ENCODE assay signal across 18 cellular contexts in genomic region chr10:102342958-102343357, GRCh38. TPM values are rescaled to one million over a fixed set of nuclear protein-coding genes. Genes with fewer than 3 reads are reported as not detected.
DNase-seq lines count a peak whose midpoint lies in the region; ATAC-seq, FAIRE-seq and TF ChIP-seq lines count a peak whose summit lies in the region.
"Had no signal": no experiment of that assay in that cellular context is flagged by ENCODE, and none has a peak within 500 bp of the region (broad histone marks: within the 10 kb centered on the region; RNA-seq: fewer than 3 reads in every experiment).

No MANE protein-coding gene starts in this region.

- H4K20me1 ChIP-seq in IMR-90 (ENCODE audit: insufficient read depth, low read length) (peaks cover 18% of the 10 kb centered on the region), keratinocyte (ENCODE audit: control insufficient read depth, extremely low read depth, insufficient read depth, low read length) (no peaks in the 10 kb centered on the region)

- peaks cover 6% of the 10 kb centered on the region for H3K79me2 ChIP-seq in keratinocyte (ENCODE audit: control insufficient read depth, insufficient read depth, low read length)

- H3K36me3 ChIP-seq in IMR-90 (ENCODE audit: control insufficient read depth, insufficient read depth, low read length), result peaks cover 10% of the 10 kb centered on the region
- H3K36me3 ChIP-seq in keratinocyte (ENCODE audit: control insufficient read depth in 2 of 2, extremely low read depth in 1 of 2, insufficient read depth in 2 of 2, low read length in 2 of 2), result peaks cover 8 to 10% of the 10 kb centered on the region in 2 experiments
- no peaks in the 10 kb centered on the region for H3K36me3 ChIP-seq in colonic mucosa

- H3K4me1 Mint-ChIP-seq in brain, result peaks cover 32% of the 10 kb centered on the region
- H3K4me1 Mint-ChIP-seq: memory B cell had no signal

- no peaks in the 10 kb centered on the region for H3K27me3 ChIP-seq in IMR-90 (ENCODE audit: control insufficient read depth, insufficient read depth, low read length)
- no peaks in the 10 kb centered on the region for H3K27me3 ChIP-seq in keratinocyte (ENCODE audit: control insufficient read depth, extremely low read depth, insufficient read depth, low read length)
- no peaks in the 10 kb centered on the region for H3K27me3 ChIP-seq in colonic mucosa
- H3K27me3 ChIP-seq: heart left ventricle had no signal

- H4K8ac ChIP-seq in IMR-90 (ENCODE audit: low read depth in 2 of 2, low read length in 2 of 2), result no peak overlapping the region; a peak in 1 of 4 replicates

- H2AK5ac ChIP-seq in IMR-90 (ENCODE audit: low read depth, low read length), result peak overlapping the region; percentile 71

- POLR2A ChIA-PET in IMR-90 (lab: Charles Lee; ENCODE audit: unreplicated experiment), result no interaction called here

- TF ChIP-seq CTCF in AG09309 (IDR thresholded peaks at IDR 0.05; ENCODE audit: control insufficient read depth, insufficient read depth, low read depth, low read length, missing control alignments) (no peak), IMR-90 (conservative IDR thresholded peaks at IDR 0.05; ENCODE audit: low read depth, low read length) (no peak), brain (conservative IDR thresholded peaks at IDR 0.05) (no peak), keratinocyte (optimal IDR thresholded peaks at IDR 0.05 in 1 of 3, IDR thresholded peaks at IDR 0.05 in 1 of 3, conservative IDR thresholded peaks at IDR 0.05 in 1 of 3; ENCODE audit: extremely low read depth in 1 of 3, insufficient read depth in 2 of 3, low read length in 3 of 3) (no peak), lower leg skin (IDR thresholded peaks at IDR 0.05) (no peak), colonic mucosa (IDR thresholded peaks at IDR 0.05) (no peak)

- H3K9me3 ChIP-seq in IMR-90 (ENCODE audit: control insufficient read depth, insufficient read depth, low read length), result no peaks in the 10 kb centered on the region
- H3K9me3 ChIP-seq in keratinocyte (ENCODE audit: control insufficient read depth, low read depth, low read length), result no peaks in the 10 kb centered on the region
- H3K9me3 ChIP-seq in colonic mucosa, result no peaks in the 10 kb centered on the region
- H3K9me3 ChIP-seq: heart left ventricle had no signal

- WGBS in IMR-90 (ENCODE audit: extremely low coverage in 2 of 2, insufficient read length in 1 of 2), 2 experiments, result 10% methylated on average over 2 of the region's 3 CpGs; no CpG with 5 or more reads in 1 of the 2 experiments
- 88 to 89% methylated on average over 3 of the region's 3 CpGs for WGBS in lower leg skin, 2 donors

- H3K14ac ChIP-seq in IMR-90 (replicated peaks; ENCODE audit: low read depth, low read length), result peak overlapping the region; percentile 77

- peak overlapping the region; percentile 6; the same call in 1 of the 3 replicates for H2BK15ac ChIP-seq in IMR-90 (ENCODE audit: low read depth, low read length)

- H3K4me2 ChIP-seq in IMR-90 (ENCODE audit: low read depth, low read length) (peak overlapping the region; percentile 43; the same call in 1 of the 2 replicates), keratinocyte (ENCODE audit: control insufficient read depth, extremely low read depth, insufficient read depth, low read depth, low read length) (peak overlapping the region; percentile 80)

- H4K91ac ChIP-seq in IMR-90 (ENCODE audit: insufficient read depth, low read depth, low read length), result no peak overlapping the region

- H3K4me1 ChIP-seq in IMR-90 (ENCODE audit: control insufficient read depth, insufficient read depth, low read length) (peaks cover 14% of the 10 kb centered on the region), keratinocyte (ENCODE audit: control insufficient read depth, extremely low read depth, insufficient read depth, low read length) (peaks cover 43% of the 10 kb centered on the region), colonic mucosa (no peaks in the 10 kb centered on the region)

- ATAC-seq in IMR-90 (ENCODE audit: low read depth) (peak; percentile 82), GM19395 (IDR thresholded peaks at IDR 0.05; ENCODE audit: unreplicated experiment) (no peak)
- ATAC-seq: stimulated activated naive CD8-positive, alpha-beta T cell treated with anti-CD3 and anti-CD28 coated beads, Interleukin-15, amount 100 ng/mL, for 72 hours had no signal

- H3K27me3 Mint-ChIP-seq in brain, result no peaks in the 10 kb centered on the region
- H3K27me3 Mint-ChIP-seq: memory B cell; progenitor cell of endocrine pancreas; stimulated activated naive CD8-positive, alpha-beta T cell treated with anti-CD3 and anti-CD28 coated beads, Interleukin-15, amount 100 ng/mL, for 72 hours had no signal

- H2AFZ ChIP-seq in IMR-90 (replicated peaks; ENCODE audit: low read length, poor library complexity) (no peak overlapping the region), keratinocyte (ENCODE audit: control insufficient read depth, low read length) (no peak overlapping the region)

- H3K9me1 ChIP-seq in IMR-90 (ENCODE audit: insufficient read depth, low read length) (peaks cover 8% of the 10 kb centered on the region; the same call in 1 of the 2 replicates), keratinocyte (ENCODE audit: control insufficient read depth, extremely low read depth, insufficient read depth, low read length) (peaks cover 4% of the 10 kb centered on the region)

- no peak overlapping the region for H3K9ac ChIP-seq in IMR-90 (ENCODE audit: low read depth, low read length)
- H3K9ac ChIP-seq in keratinocyte (ENCODE audit: control insufficient read depth, extremely low read depth, insufficient read depth, low read length), result peak overlapping the region; percentile 68
- H3K9ac ChIP-seq in colonic mucosa (ENCODE audit: low read depth in 2 of 2, low read length in 2 of 2), result no peak overlapping the region

- TF ChIP-seq POLR2A in IMR-90 (IDR thresholded peaks at IDR 0.05; ENCODE audit: low read depth, low read length) (no peak), lower leg skin (IDR thresholded peaks at IDR 0.05) (no peak)

- TF ChIP-seq RAD21 in IMR-90 (IDR thresholded peaks at IDR 0.05; ENCODE audit: low read length), result no peak

- no peak overlapping the region for H3K4ac ChIP-seq in IMR-90 (ENCODE audit: low read depth, low read length)

- H3K56ac ChIP-seq in IMR-90 (ENCODE audit: extremely low read depth, insufficient read depth, low read length), result peak overlapping the region; percentile 22; the same call in 1 of the 2 replicates

- CTCF ChIA-PET in IMR-90 (lab: Yijun Ruan, JAX), result interaction anchor here (1.1 kb wide), 1 partner anchor 9 kb away, joined by 3 read pairs; no protein-coding TSS in a partner anchor

- peaks cover 34% of the 10 kb centered on the region for H3K36me3 Mint-ChIP-seq in brain

- intact Hi-C loops in IMR-90 (cut with micrococcal nuclease), result loop anchor here (5.0 kb wide), 1 partner anchor 96 kb away; the partner anchor contains the start of gene GBF1
- intact Hi-C loops in lower leg skin (cut with DNase I; ENCODE audit: low total_unique reads), result no loop called here
- intact Hi-C loops in colonic mucosa (cut with DNase I), result no loop called here

- peak; percentile 96 for FAIRE-seq in keratinocyte (lab: Jason Lieb, UNC)

- H4K5ac ChIP-seq in IMR-90 (ENCODE audit: low read depth, low read length), result peak overlapping the region; percentile 78

- in situ Hi-C loops in IMR-90 (cut with MboI; ENCODE audit: low sequenced_read_pairs), result no loop called here

- no peaks in the 10 kb centered on the region for H3K9me3 Mint-ChIP-seq in brain
- H3K9me3 Mint-ChIP-seq: memory B cell; stimulated activated naive CD8-positive, alpha-beta T cell treated with anti-CD3 and anti-CD28 coated beads, Interleukin-15, amount 100 ng/mL, for 72 hours had no signal

- DNase-seq in AG09309 (ENCODE audit: low read depth) (peak; percentile 54), IMR-90 (peak; percentile 86), keratinocyte (ENCODE audit: low read depth, low spot score) (peak; percentile 19), lower leg skin (ENCODE audit: low spot score in 2 of 2) (no peak), colonic mucosa (no peak)
- no peak for DNase-seq in stimulated activated CD4-positive, alpha-beta T cell treated with anti-CD3 and anti-CD28 coated beads, Interleukin-4, amount 100 ng/mL, for 24 hours
- DNase-seq: activated CD4-positive, alpha-beta T cell treated with anti-CD3 and anti-CD28 coated beads for 48 hours; activated naive CD4-positive, alpha-beta T cell; cortex of kidney; heart left ventricle; NCI-H1694; stimulated activated CD4-positive, alpha-beta T cell treated with anti-CD3 and anti-CD28 coated beads, Interleukin-4, amount 100 ng/mL, for 1 hour; stimulated activated naive CD8-positive, alpha-beta T cell treated with anti-CD3 and anti-CD28 coated beads, Interleukin-15, amount 100 ng/mL, for 72 hours had no signal

- peak overlapping the region in 4 of 5 experiments; percentile 67 to 92 (median 74) for H3K27ac Mint-ChIP-seq in brain
- H3K27ac Mint-ChIP-seq: memory B cell; progenitor cell of endocrine pancreas; stimulated activated naive CD8-positive, alpha-beta T cell treated with anti-CD3 and anti-CD28 coated beads, Interleukin-15, amount 100 ng/mL, for 72 hours had no signal

- H3K18ac ChIP-seq in IMR-90 (ENCODE audit: low read depth, low read length), result peak overlapping the region; percentile 60; the same call in 1 of the 2 replicates

- no TSS peak for BruUV-seq in IMR-90 (replicated peaks; lab: Mats Ljungman, UMichigan)

- peak overlapping the region; percentile 49; the same call in 1 of the 2 replicates for H2BK120ac ChIP-seq in IMR-90 (ENCODE audit: low read depth, low read length)

- H2BK5ac ChIP-seq in IMR-90 (ENCODE audit: low read depth, low read length, poor library complexity, severe bottlenecking), result peak overlapping the region; percentile 71

- H3K27ac ChIP-seq in IMR-90 (ENCODE audit: insufficient read depth, low read length) (0 out of 2 replicates have a peak overlapping the region, but pooled peaks have one; percentile 17), keratinocyte (ENCODE audit: control insufficient read depth, insufficient read depth, low read length) (peak overlapping the region; percentile 76), colonic mucosa (no peak overlapping the region)
- H3K27ac ChIP-seq: C4-2B had no signal

- H2AK9ac ChIP-seq in IMR-90 (replicated peaks; ENCODE audit: low read depth, low read length, poor library complexity), result peak overlapping the region; percentile 57

- peak overlapping the region; percentile 50; the same call in 1 of the 2 replicates for H2BK20ac ChIP-seq in IMR-90 (ENCODE audit: low read depth, low read length)

- no peak overlapping the region for H3K4me3 Mint-ChIP-seq in brain
- H3K4me3 Mint-ChIP-seq: memory B cell; stimulated activated naive CD8-positive, alpha-beta T cell treated with anti-CD3 and anti-CD28 coated beads, Interleukin-15, amount 100 ng/mL, for 72 hours had no signal

- peaks cover 11 to 47% of the 10 kb centered on the region in 2 experiments; a peak in 3 of 4 replicates for H3K79me1 ChIP-seq in IMR-90 (ENCODE audit: low read depth in 1 of 2, low read length in 2 of 2)

- no peak overlapping the region for H3K4me3 ChIP-seq in AG09309 (ENCODE audit: control insufficient read depth, low read depth, low read length)
- no peak overlapping the region for H3K4me3 ChIP-seq in IMR-90 (ENCODE audit: insufficient read depth, low read depth, low read length)
- H3K4me3 ChIP-seq in keratinocyte (ENCODE audit: control insufficient read depth in 2 of 3, extremely low read depth in 1 of 3, insufficient read depth in 2 of 3, low read depth in 1 of 3, low read length in 3 of 3), result peak overlapping the region in 2 of 3 experiments; percentile 37 to 38
- no peak overlapping the region for H3K4me3 ChIP-seq in lower leg skin (ENCODE audit: low read depth, poor library complexity, severe bottlenecking)
- H3K4me3 ChIP-seq in colonic mucosa, result no peak overlapping the region
- H3K4me3 ChIP-seq: heart left ventricle had no signal

- H3K23ac ChIP-seq in IMR-90 (ENCODE audit: low read depth, low read length), result no peak overlapping the region

- dilution Hi-C loops in IMR-90 (cut with HindIII; ENCODE audit: low sequenced_read_pairs, unreplicated experiment) (no loop called here), keratinocyte (cut with MboI; ENCODE audit: extremely low pct_ligation_motif_present, low sequenced_read_pairs) (no loop called here)

RNA-seq across cellular contexts. Expression of gene NFKB2, which starts 52.5 kb away (rescaled TPM):
- total RNA-seq in IMR-90 (2012; rRNA removed) (16.1 TPM in 2 replicates), lower leg skin (10 to 100 TPM; 19.4 to 36.1 (median 20.1) TPM), colonic mucosa (10 to 100 TPM; 29.3 to 44.5 TPM)
- polyA plus RNA-seq in IMR-90 (2012; rRNA removed) (32.3 and 34.7 TPM in 2 replicates), brain (ENCODE audit: insufficient read depth, low read depth, low replicate concordance) (6.8 TPM), keratinocyte (14.8 to 16.8 TPM (median 15.8 TPM) in 3 replicates)
- polyA plus RNA-seq in IMR-90 (2012; cell fraction: cytosol; rRNA removed), result 27.9 and 40.3 TPM in 2 replicates
- 81.8 and 143 TPM in 2 replicates for polyA plus RNA-seq in IMR-90 (2012; cell fraction: nucleus; rRNA removed; ENCODE audit: low replicate concordance)
- polyA plus RNA-seq in keratinocyte (2011; ENCODE audit: low read depth), result 47.7 TPM
- 9.6 and 15.3 TPM in 2 replicates for polyA plus RNA-seq in keratinocyte (2011; cell fraction: cytosol; rRNA removed)
- polyA plus RNA-seq in keratinocyte (2011; cell fraction: nucleus; rRNA removed), result 47.4 and 48.2 TPM in 2 replicates
- polyA plus RNA-seq in keratinocyte (2012; ENCODE audit: low replicate concordance), result 21.2 and 23.3 TPM in 2 replicates
- 11.1 to 25.1 TPM (median 12.4 TPM) in 3 replicates for polyA minus RNA-seq in keratinocyte
- 12.9 TPM for polyA minus RNA-seq in keratinocyte (2011; cell fraction: cytosol; rRNA and poly(A)+ RNA removed)
- polyA minus RNA-seq in keratinocyte (2011; cell fraction: nucleus; rRNA and poly(A)+ RNA removed), result 22.6 and 23.0 TPM in 2 replicates

Comparison
In these comparisons a context has a peak if more than half of its experiments do, and no peak if none do; other contexts are left out.
1. DNase-seq: peak in AG09309 (single experiment), IMR-90 (single experiment) and keratinocyte (single experiment); none in lower leg skin (0 of 2), colonic mucosa (single experiment) and stimulated activated CD4-positive, alpha-beta T cell treated with anti-CD3 and anti-CD28 coated beads, Interleukin-4, amount 100 ng/mL, for 24 hours (single experiment).
2. H3K4me3 ChIP-seq: peak in keratinocyte (2 of 3); none in AG09309 (single experiment), IMR-90 (single experiment), lower leg skin (single experiment) and colonic mucosa (single experiment).